In genomic region chr12:64404470-64405446, GRCh38 we compare ENCODE assay signal across 8 cellular contexts. TPM values are rescaled to one million over a fixed set of nuclear protein-coding genes. Genes with fewer than 3 reads are reported as not detected.
DNase-seq lines count a peak whose midpoint lies in the region; ATAC-seq and TF ChIP-seq lines count a peak whose summit lies in the region.

No MANE protein-coding gene starts in this region.

- peak overlapping the region; percentile 98 for H3K27ac ChIP-seq in SJSA1

- peak overlapping the region; percentile 100 for H3K27ac Mint-ChIP-seq in activated naive CD4-positive, alpha-beta T cell treated with anti-CD3 and anti-CD28 coated beads, Interleukin-2, amount 50 U/mL, for 24 hours
- H3K27ac Mint-ChIP-seq in glutamatergic neuron (ENCODE audit: unreplicated experiment), result peak overlapping the region; percentile 95
- peak overlapping the region; percentile 99 for H3K27ac Mint-ChIP-seq in osteocyte (ENCODE audit: unreplicated experiment)
- H3K27ac Mint-ChIP-seq in type B pancreatic cell, result peak overlapping the region; percentile 97

- H3K27me3 ChIP-seq in SJSA1 (replicated peaks), result no peaks in the 10 kb centered on the region

- H3K36me3 ChIP-seq in SJSA1, result peaks cover 7% of the 10 kb centered on the region

- H3K9me3 ChIP-seq in SJSA1 (replicated peaks), result no peaks in the 10 kb centered on the region

- H3K4me1 Mint-ChIP-seq in activated naive CD4-positive, alpha-beta T cell treated with anti-CD3 and anti-CD28 coated beads, Interleukin-2, amount 50 U/mL, for 24 hours, result peaks cover 18% of the 10 kb centered on the region
- peaks cover 4% of the 10 kb centered on the region for H3K4me1 Mint-ChIP-seq in glutamatergic neuron (ENCODE audit: low read depth, unreplicated experiment)
- H3K4me1 Mint-ChIP-seq in osteocyte (ENCODE audit: unreplicated experiment), result peaks cover 40% of the 10 kb centered on the region
- peaks cover 26% of the 10 kb centered on the region for H3K4me1 Mint-ChIP-seq in type B pancreatic cell (ENCODE audit: unreplicated experiment)

- DNase-seq in D341Med (ENCODE audit: low spot score) (peak; percentile 78), HPDE6-E6E7 (ENCODE audit: extremely low spot score) (peak; percentile 23), SJSA1 (ENCODE audit: low read depth in 1 of 2, low spot score in 2 of 2) (peak; percentile 80 to 87), glutamatergic neuron (peak; percentile 75), osteocyte (ENCODE audit: extremely low spot score, unreplicated experiment) (peak; percentile 94), type B pancreatic cell (ENCODE audit: extremely low spot score, unreplicated experiment) (no peak)

- peak; percentile 28 for ATAC-seq in GM19452 (IDR thresholded peaks at IDR 0.05; ENCODE audit: unreplicated experiment)

- peak overlapping the region; percentile 99 for H3K4me3 Mint-ChIP-seq in activated naive CD4-positive, alpha-beta T cell treated with anti-CD3 and anti-CD28 coated beads, Interleukin-2, amount 50 U/mL, for 24 hours
- peak overlapping the region; percentile 85 for H3K4me3 Mint-ChIP-seq in glutamatergic neuron (ENCODE audit: unreplicated experiment)
- peak overlapping the region; percentile 95 for H3K4me3 Mint-ChIP-seq in osteocyte (ENCODE audit: unreplicated experiment)
- H3K4me3 Mint-ChIP-seq in type B pancreatic cell, result peak overlapping the region; percentile 99

- no peaks in the 10 kb centered on the region for H3K9me3 Mint-ChIP-seq in activated naive CD4-positive, alpha-beta T cell treated with anti-CD3 and anti-CD28 coated beads, Interleukin-2, amount 50 U/mL, for 24 hours
- H3K9me3 Mint-ChIP-seq in glutamatergic neuron (ENCODE audit: unreplicated experiment) (peaks cover 8% of the 10 kb centered on the region), osteocyte (ENCODE audit: unreplicated experiment) (no peaks in the 10 kb centered on the region), type B pancreatic cell (no peaks in the 10 kb centered on the region)

- no peaks in the 10 kb centered on the region for H3K27me3 Mint-ChIP-seq in activated naive CD4-positive, alpha-beta T cell treated with anti-CD3 and anti-CD28 coated beads, Interleukin-2, amount 50 U/mL, for 24 hours
- H3K27me3 Mint-ChIP-seq in glutamatergic neuron (ENCODE audit: unreplicated experiment), result peaks cover 15% of the 10 kb centered on the region
- peaks cover 3% of the 10 kb centered on the region for H3K27me3 Mint-ChIP-seq in osteocyte (ENCODE audit: unreplicated experiment)
- no peaks in the 10 kb centered on the region for H3K27me3 Mint-ChIP-seq in type B pancreatic cell

- no peak for TF ChIP-seq CTCF in glutamatergic neuron (IDR thresholded peaks at IDR 0.05; ENCODE audit: partially characterized antibody, unreplicated experiment)
- no peak for TF ChIP-seq CTCF in osteocyte (IDR thresholded peaks at IDR 0.05)
- TF ChIP-seq CTCF in type B pancreatic cell (conservative IDR thresholded peaks at IDR 0.05), result no peak

- H3K4me1 ChIP-seq in SJSA1 (replicated peaks), result peaks cover 12% of the 10 kb centered on the region

- H3K4me3 ChIP-seq in SJSA1, result peak overlapping the region; percentile 89

- H3K36me3 Mint-ChIP-seq in activated naive CD4-positive, alpha-beta T cell treated with anti-CD3 and anti-CD28 coated beads, Interleukin-2, amount 50 U/mL, for 24 hours, result peaks cover under 1% of the 10 kb centered on the region
- no peaks in the 10 kb centered on the region for H3K36me3 Mint-ChIP-seq in glutamatergic neuron (ENCODE audit: unreplicated experiment)
- H3K36me3 Mint-ChIP-seq in osteocyte (ENCODE audit: unreplicated experiment), result peaks cover 3% of the 10 kb centered on the region
- peaks cover under 1% of the 10 kb centered on the region for H3K36me3 Mint-ChIP-seq in type B pancreatic cell

RNA-seq across cellular contexts. Expression of gene XPOT, which starts 0.6 kb away (rescaled TPM):
- total RNA-seq in SJSA1 (2014; rRNA removed; shearing (Covaris generic)), result 43.3 and 65.9 TPM in 2 replicates
- total RNA-seq in glutamatergic neuron (ENCODE audit: unreplicated experiment), result 108 TPM
- 171 and 173 TPM in 2 replicates for total RNA-seq in osteocyte
- total RNA-seq in type B pancreatic cell (ENCODE audit: low replicate concordance), result 61.9 and 72.8 TPM in 2 replicates

RNA-seq across cellular contexts. Expression of gene C12orf56, which starts 14.2 kb away (rescaled TPM):
- not detected in 2 replicates for total RNA-seq in SJSA1 (2014; rRNA removed; shearing (Covaris generic))
- total RNA-seq in glutamatergic neuron (ENCODE audit: unreplicated experiment), result 1.8 TPM
- total RNA-seq in osteocyte, result 0.78 TPM in 1 of 2 replicates, not detected in the other
- total RNA-seq in type B pancreatic cell (ENCODE audit: low replicate concordance), result 1.5 TPM in 1 of 2 replicates, not detected in the other

RNA-seq across cellular contexts. Expression of gene TBK1, which starts 47.2 kb away (rescaled TPM):
- total RNA-seq in SJSA1 (2014; rRNA removed; shearing (Covaris generic)), result 31.4 and 35.4 TPM in 2 replicates
- 15.8 TPM for total RNA-seq in glutamatergic neuron (ENCODE audit: unreplicated experiment)
- 22.2 and 22.9 TPM in 2 replicates for total RNA-seq in osteocyte
- total RNA-seq in type B pancreatic cell (ENCODE audit: low replicate concordance), result 16.6 and 19.2 TPM in 2 replicates
